12 cellular contexts compared by ENCODE assay signal in genomic region chr5:150846301-150846650, GRCh38. TPM values are rescaled to one million over a fixed set of nuclear protein-coding genes. Genes with fewer than 3 reads are reported as not detected.
DNase-seq lines count a peak whose midpoint lies in the region; ATAC-seq and TF ChIP-seq lines count a peak whose summit lies in the region.
"Not testable (repeated sequence)": the region's sequence is repeated elsewhere in the genome, so short reads cannot be mapped to it uniquely, and the experiment has no call there.
"Had no signal": no experiment of that assay in that cellular context is flagged by ENCODE, and none has a peak within 500 bp of the region (broad histone marks: within the 10 kb centered on the region; RNA-seq: fewer than 3 reads in every experiment).

Gene IRGM (plus strand): TSS chr5:150846521. CDS start chr5:150848124, 1,603 bp downstream.

- H3F3A ChIP-seq in neural progenitor cell (ENCODE audit: low read depth), result not testable (repeated sequence)

- H3K27ac ChIP-seq in CD8-positive, alpha-beta memory T cell (ENCODE audit: low read depth, low read length); neural progenitor cell: not testable (repeated sequence)

- peaks cover 23 to 29% (median 28%) of the 10 kb centered on the region in 3 donors for H3K4me1 Mint-ChIP-seq in CD8-positive, alpha-beta memory T cell
- H3K4me1 Mint-ChIP-seq in IgD-negative memory B cell; neural progenitor cell; type B pancreatic cell (ENCODE audit: unreplicated experiment): not testable (repeated sequence)
- peaks cover 19% of the 10 kb centered on the region for H3K4me1 Mint-ChIP-seq in activated CD8-positive, alpha-beta T cell treated with anti-CD3 and anti-CD28 coated beads for 36 hours (ENCODE audit: low read depth)
- H3K4me1 Mint-ChIP-seq in effector memory CD8-positive, alpha-beta T cell (ENCODE audit: low read depth in 2 of 2), result peaks cover 10 to 14% of the 10 kb centered on the region in 2 donors

- not testable (repeated sequence) for H3K9ac ChIP-seq in neural progenitor cell

- ATAC-seq in activated CD8-positive, alpha-beta T cell treated with anti-CD3 and anti-CD28 coated beads for 36 hours, result peak; percentile 21
- not testable (repeated sequence) for ATAC-seq in activated naive CD4-positive, alpha-beta T cell treated with anti-CD3 and anti-CD28 coated beads, Interleukin-2, amount 50 U/mL, for 72 hours
- peak; percentile 35 for ATAC-seq in effector memory CD8-positive, alpha-beta T cell (replicated peaks)

- H3K4me2 ChIP-seq in neural progenitor cell, result not testable (repeated sequence)

- DNase-seq in CD8-positive, alpha-beta memory T cell, result peak in 4 of 5 donors; percentile 17 to 64 (median 46)
- peak in 3 of 5 donors; percentile 12 to 22 (median 20) for DNase-seq in T-helper 1 cell
- not testable (repeated sequence) for DNase-seq in activated CD8-positive, alpha-beta T cell treated with anti-CD3 and anti-CD28 coated beads for 36 hours; activated naive CD4-positive, alpha-beta T cell treated with anti-CD3 and anti-CD28 coated beads, Interleukin-2, amount 50 U/mL, for 72 hours (ENCODE audit: low spot score in 2 of 2); effector memory CD8-positive, alpha-beta T cell; neural progenitor cell (ENCODE audit: low spot score); type B pancreatic cell (ENCODE audit: extremely low spot score, unreplicated experiment)

- POLR2A ChIA-PET in CD8-positive, alpha-beta memory T cell (lab: Charles Lee), result interaction anchor here (0.5 to 1.8 kb wide), 4 partner anchors 63 to 146 kb away, joined by 4 to 14 read pairs (median 10); partner anchors contain the start of genes DCTN4 and RBM22
- POLR2A ChIA-PET in activated CD8-positive, alpha-beta T cell treated with anti-CD3 and anti-CD28 coated beads for 36 hours (lab: Charles Lee), result interaction anchor here (0.7 to 2.2 kb wide), 14 partner anchors 14 to 389 kb away, joined by 3 to 19 read pairs (median 4); partner anchors contain the start of genes DCTN4 and RBM22

- not testable (repeated sequence) for H3K36me3 ChIP-seq in CD8-positive, alpha-beta memory T cell (ENCODE audit: insufficient read depth, low read length); neural progenitor cell

- CTCF ChIA-PET in CD8-positive, alpha-beta memory T cell (lab: Charles Lee), result interaction anchor here (0.9 to 4.5 kb wide), 27 partner anchors 9 to 609 kb away, joined by 3 to 78 read pairs (median 4); partner anchors contain the start of genes RBM22 and SMIM3
- CTCF ChIA-PET in activated CD8-positive, alpha-beta T cell treated with anti-CD3 and anti-CD28 coated beads for 36 hours (lab: Charles Lee), result interaction anchor here (0.7 to 3.5 kb wide), 32 partner anchors 9 to 389 kb away, joined by 3 to 63 read pairs (median 6); partner anchors contain the start of genes DCTN4, RBM22 and SMIM3

- peak within 1 kb of the TSS; percentile 9 for H3K4me3 ChIP-seq in CD8-positive, alpha-beta memory T cell (ENCODE audit: low read length)
- not testable (repeated sequence) for H3K4me3 ChIP-seq in neural progenitor cell

- peak within 1 kb of the TSS; percentile 62 to 97 (median 93) for H3K27ac Mint-ChIP-seq in CD8-positive, alpha-beta memory T cell
- H3K27ac Mint-ChIP-seq in IgD-negative memory B cell, neural progenitor cell: not testable (repeated sequence)
- peak within 1 kb of the TSS; percentile 85 for H3K27ac Mint-ChIP-seq in activated CD8-positive, alpha-beta T cell treated with anti-CD3 and anti-CD28 coated beads for 36 hours
- H3K27ac Mint-ChIP-seq in activated naive CD4-positive, alpha-beta T cell treated with anti-CD3 and anti-CD28 coated beads, Interleukin-2, amount 50 U/mL, for 72 hours, result peak within 1 kb of the TSS; percentile 79 to 93
- H3K27ac Mint-ChIP-seq in effector memory CD8-positive, alpha-beta T cell, result peak within 1 kb of the TSS; percentile 84 to 87
- peak within 1 kb of the TSS; percentile 30 for H3K27ac Mint-ChIP-seq in type B pancreatic cell

- peak within 1 kb of the TSS; percentile 56 to 92 (median 89) for H3K4me3 Mint-ChIP-seq in CD8-positive, alpha-beta memory T cell
- peak within 1 kb of the TSS; percentile 46 to 92 (median 84) for H3K4me3 Mint-ChIP-seq in IgD-negative memory B cell
- H3K4me3 Mint-ChIP-seq in activated CD8-positive, alpha-beta T cell treated with anti-CD3 and anti-CD28 coated beads for 36 hours, result peak within 1 kb of the TSS; percentile 76
- H3K4me3 Mint-ChIP-seq in effector memory CD8-positive, alpha-beta T cell, result peak within 1 kb of the TSS; percentile 82 to 83
- not testable (repeated sequence) for H3K4me3 Mint-ChIP-seq in neural progenitor cell, type B pancreatic cell

- not testable (repeated sequence) for H3K9me3 ChIP-seq in CD8-positive, alpha-beta memory T cell (ENCODE audit: low read length); neural progenitor cell (ENCODE audit: low read depth)

- H3K9me3 Mint-ChIP-seq in CD8-positive, alpha-beta memory T cell; IgD-negative memory B cell; activated CD8-positive, alpha-beta T cell treated with anti-CD3 and anti-CD28 coated beads for 36 hours; activated naive CD4-positive, alpha-beta T cell treated with anti-CD3 and anti-CD28 coated beads, Interleukin-2, amount 50 U/mL, for 72 hours; effector memory CD8-positive, alpha-beta T cell; neural progenitor cell; type B pancreatic cell: not testable (repeated sequence)

- intact Hi-C loops in activated CD8-positive, alpha-beta T cell treated with anti-CD3 and anti-CD28 coated beads for 36 hours (cut with micrococcal nuclease), result loop anchor here (2.0 to 5.0 kb wide), 3 partner anchors 45 to 389 kb away; no protein-coding TSS in a partner anchor

- TF ChIP-seq CTCF in activated CD8-positive, alpha-beta T cell treated with anti-CD3 and anti-CD28 coated beads for 36 hours (IDR thresholded peaks at IDR 0.05); neural progenitor cell (IDR thresholded peaks at IDR 0.05); type B pancreatic cell (conservative IDR thresholded peaks at IDR 0.05): not testable (repeated sequence)

- not testable (repeated sequence) for H3K27me3 Mint-ChIP-seq in CD8-positive, alpha-beta memory T cell; IgD-negative memory B cell; activated CD8-positive, alpha-beta T cell treated with anti-CD3 and anti-CD28 coated beads for 36 hours; neural progenitor cell (ENCODE audit: insufficient read depth, low read depth)
- H3K27me3 Mint-ChIP-seq in effector memory CD8-positive, alpha-beta T cell, result peaks cover 1 to 19% of the 10 kb centered on the region in 2 donors
- H3K27me3 Mint-ChIP-seq in type B pancreatic cell, result peaks cover 22% of the 10 kb centered on the region

- H3K79me2 ChIP-seq in neural progenitor cell (ENCODE audit: low read depth), result not testable (repeated sequence)

- not testable (repeated sequence) for H3K27me3 ChIP-seq in CD8-positive, alpha-beta memory T cell (ENCODE audit: insufficient read depth, low read length, poor library complexity, severe bottlenecking); neural progenitor cell

- H3K4me1 ChIP-seq in CD8-positive, alpha-beta memory T cell (ENCODE audit: insufficient read depth, low read length); neural progenitor cell: not testable (repeated sequence)

- not testable (repeated sequence) for H4K20me1 ChIP-seq in neural progenitor cell (ENCODE audit: low read depth)

- peak within 1 kb of the TSS; percentile 83 for H2AFZ ChIP-seq in neural progenitor cell (replicated peaks)

- H3K36me3 Mint-ChIP-seq in CD8-positive, alpha-beta memory T cell; IgD-negative memory B cell; activated CD8-positive, alpha-beta T cell treated with anti-CD3 and anti-CD28 coated beads for 36 hours (ENCODE audit: low read depth); effector memory CD8-positive, alpha-beta T cell (ENCODE audit: insufficient read depth); neural progenitor cell; type B pancreatic cell: not testable (repeated sequence)
- peaks cover 0 to 19% of the 10 kb centered on the region in 2 donors for H3K36me3 Mint-ChIP-seq in activated naive CD4-positive, alpha-beta T cell treated with anti-CD3 and anti-CD28 coated beads, Interleukin-2, amount 50 U/mL, for 72 hours

RNA-seq across cellular contexts. Expression of gene IRGM, which starts in this region (rescaled TPM):
- 1 to 10 TPM in 1 of 2 experiments, under 1 TPM in 1; 0.53 to 1.1 TPM for total RNA-seq in CD8-positive, alpha-beta memory T cell
- polyA plus RNA-seq in CD8-positive, alpha-beta memory T cell, result 4.0 TPM
- not detected for polyA plus RNA-seq in IgD-negative memory B cell
- total RNA-seq in activated CD8-positive, alpha-beta T cell treated with anti-CD3 and anti-CD28 coated beads for 36 hours, result 1 to 10 TPM; 1.4 to 2.4 TPM
- 1 to 10 TPM; 4.5 to 4.7 TPM for total RNA-seq in activated naive CD4-positive, alpha-beta T cell treated with anti-CD3 and anti-CD28 coated beads, Interleukin-2, amount 50 U/mL, for 72 hours
- total RNA-seq in neural progenitor cell (ENCODE audit: low replicate concordance) (0.06 TPM in 1 of 2 replicates, not detected in the other), type B pancreatic cell (ENCODE audit: low replicate concordance) (not detected in 2 replicates)
- total RNA-seq: epithelial cell of proximal tubule, HFFc6, left lung, SK-MEL-5 had no signal
